Comparison of ENCODE assay signal across 11 cellular contexts in genomic region chr11:60301884-60302283, GRCh38. TPM values are rescaled to one million over a fixed set of nuclear protein-coding genes. Genes with fewer than 3 reads are reported as not detected.
"Had no signal": no experiment of that assay in that cellular context is flagged by ENCODE, and none has a peak within 500 bp of the region (broad histone marks: within the 10 kb centered on the region; RNA-seq: fewer than 3 reads in every experiment).

No MANE protein-coding gene starts in this region.

RNA-seq across cellular contexts. Expression of gene MS4A6E, which starts 25.2 kb away (rescaled TPM):
- total RNA-seq: stomach, suprapubic skin, temporal lobe, thoracic aorta, thyroid gland, tibial nerve, transverse colon, upper lobe of right lung, ureter, urinary bladder, uterus had no signal
- polyA plus RNA-seq: stomach had no signal

RNA-seq across cellular contexts. Expression of gene MS4A4E, which starts 58.9 kb away (rescaled TPM):
- total RNA-seq: temporal lobe had no signal
